Comparison of ENCODE assay signal across 8 cellular contexts in the genomic region with DNA sequence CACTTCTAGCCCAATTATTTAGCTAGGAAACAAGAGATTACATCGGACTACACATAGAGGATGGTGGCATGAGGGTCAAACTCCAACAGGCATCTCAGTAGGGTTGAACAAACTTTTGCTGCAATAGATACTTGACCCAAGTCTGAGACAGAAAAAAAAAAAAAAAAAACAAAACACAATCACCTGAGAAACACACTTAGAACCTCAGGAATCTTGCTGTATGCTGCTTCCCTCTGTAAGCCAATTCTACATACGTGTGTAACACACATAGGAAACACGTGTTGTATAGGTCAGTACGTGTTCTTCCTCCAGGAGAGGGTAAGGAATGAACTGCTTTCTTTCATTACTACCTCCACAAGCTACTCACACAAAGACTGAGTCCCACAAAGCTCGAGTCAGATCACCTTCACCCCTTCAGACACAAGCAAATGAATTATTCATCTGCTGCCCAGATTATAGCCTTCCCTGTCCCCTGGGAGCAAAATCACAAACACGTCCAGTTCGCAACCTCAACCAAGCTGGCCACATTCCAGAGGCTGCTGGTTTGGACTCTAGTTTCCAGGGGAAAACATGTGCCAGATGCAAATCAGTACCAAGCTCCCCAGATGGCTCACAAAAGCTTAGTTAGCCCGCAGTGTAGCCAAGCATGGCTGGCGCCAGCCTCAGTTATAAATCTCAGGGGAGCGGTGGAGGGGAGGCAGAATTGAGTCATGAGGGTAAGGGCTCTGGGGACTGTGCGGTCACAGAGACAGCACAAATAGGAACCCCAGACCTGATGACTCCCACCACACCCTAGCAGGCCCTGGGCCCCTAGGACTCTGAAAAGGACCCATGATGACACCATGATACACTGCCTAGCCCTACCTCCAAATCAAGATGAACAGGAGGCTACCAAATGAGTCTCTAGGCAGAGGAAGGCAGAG. TPM values are rescaled to one million over a fixed set of nuclear protein-coding genes. Genes with fewer than 3 reads are reported as not detected.
DNase-seq lines count a peak whose midpoint lies in the region; ATAC-seq and TF ChIP-seq lines count a peak whose summit lies in the region.

No MANE protein-coding gene starts in this region.

- intact Hi-C loops in activated B cell treated with CpG ODN at 0.5 μM for 24 hours (cut with micrococcal nuclease) = loop anchor here (1.0 to 5.0 kb wide), 14 partner anchors 15 to 517 kb away; a partner anchor contains a TSS
- intact Hi-C loops in right cardiac atrium (cut with DNase I) = loop anchor here in 3 of 4 donors (10.0 kb wide), 1 partner anchor 59 kb away; no protein-coding TSS in a partner anchor
- intact Hi-C loops in activated T-helper 1 cell treated with anti-CD3 and anti-CD28 coated beads, Interleukin-12 subunit alpha, Interleukin-12 subunit beta, Interleukin-2, Interleukin-4 antibody, amounts not matched to agents 30 ng/mL and 10 ng/mL and 1 ng/mL, durations not matched to agents 14 hours and 24 hours and 36 hours (cut with micrococcal nuclease) = no loop called here

- H3K36me3 Mint-ChIP-seq in activated B cell treated with CpG ODN at 0.5 μM for 24 hours (ENCODE audit: low read depth) = peaks cover 29% of the 10 kb centered on the region
- H3K36me3 Mint-ChIP-seq in activated T-helper 1 cell treated with anti-CD3 and anti-CD28 coated beads, Interleukin-12 subunit alpha, Interleukin-12 subunit beta, Interleukin-2, Interleukin-4 antibody, amounts not matched to agents 30 ng/mL and 10 ng/mL and 1 ng/mL, durations not matched to agents 14 hours and 24 hours and 36 hours (ENCODE audit: low read depth) = peaks cover 9% of the 10 kb centered on the region

- POLR2A ChIA-PET in activated B cell treated with CpG ODN at 0.5 μM for 24 hours (lab: Charles Lee) = interaction anchor here (0.5 to 8.5 kb wide), 21 partner anchors 8 to 496 kb away, joined by 3 to 125 read pairs (median 4); a partner anchor contains a TSS

- ATAC-seq in GM19468 (IDR thresholded peaks at IDR 0.05; ENCODE audit: extremely low read depth, unreplicated experiment) = peak; percentile 81
- peak; percentile 89 for ATAC-seq in HG03520 (IDR thresholded peaks at IDR 0.05; ENCODE audit: unreplicated experiment)
- peak; percentile 92 for ATAC-seq in activated B cell treated with CpG ODN at 0.5 μM for 24 hours (ENCODE audit: low read depth)
- peak; percentile 57 to 67 for ATAC-seq in right cardiac atrium
- no peak for ATAC-seq in foreskin keratinocyte

- H3K4me1 ChIP-seq in right cardiac atrium (ENCODE audit: control insufficient read depth, insufficient read depth, low read length) = peaks cover 32% of the 10 kb centered on the region
- peaks cover 22% of the 10 kb centered on the region for H3K4me1 ChIP-seq in foreskin keratinocyte

- peak; percentile 77 for DNase-seq in Daoy (ENCODE audit: low read depth)
- DNase-seq in activated B cell treated with CpG ODN at 0.5 μM for 24 hours = peak; percentile 84
- DNase-seq in right cardiac atrium = peak; percentile 83 to 89 (median 86)
- DNase-seq in skeletal muscle cell (ENCODE audit: low read depth) = peak; percentile 89
- DNase-seq in foreskin keratinocyte = no peak
- DNase-seq in activated T-helper 1 cell treated with anti-CD3 and anti-CD28 coated beads, Interleukin-12 subunit alpha, Interleukin-12 subunit beta, Interleukin-2, Interleukin-4 antibody, amounts not matched to agents 30 ng/mL and 10 ng/mL and 1 ng/mL, durations not matched to agents 14 hours and 24 hours and 36 hours (ENCODE audit: low spot score) = no peak

- H3K27ac ChIP-seq in right cardiac atrium (ENCODE audit: low read length) (peak overlapping the region; percentile 86), foreskin keratinocyte (no peak overlapping the region)

- H3K27me3 Mint-ChIP-seq in activated B cell treated with CpG ODN at 0.5 μM for 24 hours = no peaks in the 10 kb centered on the region
- no peaks in the 10 kb centered on the region for H3K27me3 Mint-ChIP-seq in activated T-helper 1 cell treated with anti-CD3 and anti-CD28 coated beads, Interleukin-12 subunit alpha, Interleukin-12 subunit beta, Interleukin-2, Interleukin-4 antibody, amounts not matched to agents 30 ng/mL and 10 ng/mL and 1 ng/mL, durations not matched to agents 14 hours and 24 hours and 36 hours (ENCODE audit: insufficient read depth)

- no peaks in the 10 kb centered on the region for H3K9me3 Mint-ChIP-seq in activated B cell treated with CpG ODN at 0.5 μM for 24 hours
- H3K9me3 Mint-ChIP-seq in activated T-helper 1 cell treated with anti-CD3 and anti-CD28 coated beads, Interleukin-12 subunit alpha, Interleukin-12 subunit beta, Interleukin-2, Interleukin-4 antibody, amounts not matched to agents 30 ng/mL and 10 ng/mL and 1 ng/mL, durations not matched to agents 14 hours and 24 hours and 36 hours = no peaks in the 10 kb centered on the region

- WGBS in right cardiac atrium = 30% methylated on average over 11 of the region's 11 CpGs

- TF ChIP-seq CTCF in activated B cell treated with CpG ODN at 0.5 μM for 24 hours (IDR thresholded peaks at IDR 0.05) (no peak), foreskin keratinocyte (conservative IDR thresholded peaks at IDR 0.05) (no peak)

- CTCF ChIA-PET in activated B cell treated with CpG ODN at 0.5 μM for 24 hours (lab: Charles Lee) = interaction anchor here (0.6 to 6.0 kb wide), 13 partner anchors 11 to 767 kb away, joined by 3 to 85 read pairs (median 4); a partner anchor contains a TSS

- no peak overlapping the region for H3K4me3 ChIP-seq in right cardiac atrium (ENCODE audit: low read length)
- no peak overlapping the region for H3K4me3 ChIP-seq in skeletal muscle cell (ENCODE audit: low read depth, low read length)

- H3K27me3 ChIP-seq in right cardiac atrium (ENCODE audit: control insufficient read depth, insufficient read depth) = no peaks in the 10 kb centered on the region
- H3K27me3 ChIP-seq in foreskin keratinocyte = no peaks in the 10 kb centered on the region

- no peaks in the 10 kb centered on the region for H3K9me3 ChIP-seq in right cardiac atrium (ENCODE audit: control insufficient read depth, low read length)

- H3K4me3 Mint-ChIP-seq in activated B cell treated with CpG ODN at 0.5 μM for 24 hours = peak overlapping the region; percentile 79
- no peak overlapping the region for H3K4me3 Mint-ChIP-seq in activated T-helper 1 cell treated with anti-CD3 and anti-CD28 coated beads, Interleukin-12 subunit alpha, Interleukin-12 subunit beta, Interleukin-2, Interleukin-4 antibody, amounts not matched to agents 30 ng/mL and 10 ng/mL and 1 ng/mL, durations not matched to agents 14 hours and 24 hours and 36 hours

- H3K4me1 Mint-ChIP-seq in activated B cell treated with CpG ODN at 0.5 μM for 24 hours = peaks cover 88% of the 10 kb centered on the region
- H3K4me1 Mint-ChIP-seq in activated T-helper 1 cell treated with anti-CD3 and anti-CD28 coated beads, Interleukin-12 subunit alpha, Interleukin-12 subunit beta, Interleukin-2, Interleukin-4 antibody, amounts not matched to agents 30 ng/mL and 10 ng/mL and 1 ng/mL, durations not matched to agents 14 hours and 24 hours and 36 hours (ENCODE audit: low read depth) = peaks cover 47% of the 10 kb centered on the region

- peak overlapping the region; percentile 95 for H3K27ac Mint-ChIP-seq in activated B cell treated with CpG ODN at 0.5 μM for 24 hours
- H3K27ac Mint-ChIP-seq in activated T-helper 1 cell treated with anti-CD3 and anti-CD28 coated beads, Interleukin-12 subunit alpha, Interleukin-12 subunit beta, Interleukin-2, Interleukin-4 antibody, amounts not matched to agents 30 ng/mL and 10 ng/mL and 1 ng/mL, durations not matched to agents 14 hours and 24 hours and 36 hours = no peak overlapping the region

RNA-seq across cellular contexts. Expression of a gene that starts 15.1 kb away (rescaled TPM):
- total RNA-seq in Daoy (2014; rRNA removed; shearing (Covaris generic)) = 155 and 187 TPM in 2 replicates
- total RNA-seq in activated B cell treated with CpG ODN at 0.5 μM for 24 hours (207 and 210 TPM in 2 replicates), right cardiac atrium (1,000 to 10,000 TPM; 1,345 to 1,678 (median 1,522) TPM), foreskin keratinocyte (381 and 401 TPM in 2 replicates)
- polyA plus RNA-seq in right cardiac atrium (897 TPM), foreskin keratinocyte (330 and 333 TPM in 2 replicates)
- 117 and 122 TPM in 2 replicates for total RNA-seq in activated T-helper 1 cell treated with anti-CD3 and anti-CD28 coated beads, Interleukin-12 subunit alpha, Interleukin-12 subunit beta, Interleukin-2, Interleukin-4 antibody, amounts not matched to agents 30 ng/mL and 10 ng/mL and 1 ng/mL, durations not matched to agents 14 hours and 24 hours and 36 hours

Comparison
In these comparisons a context has a peak if more than half of its experiments do, and no peak if none do; other contexts are left out.
1. DNase-seq: peak in Daoy (single experiment), activated B cell treated with CpG ODN at 0.5 μM for 24 hours (single experiment), right cardiac atrium (3 of 3) and skeletal muscle cell (single experiment); none in foreskin keratinocyte (0 of 2) and activated T-helper 1 cell treated with anti-CD3 and anti-CD28 coated beads, Interleukin-12 subunit alpha, Interleukin-12 subunit beta, Interleukin-2, Interleukin-4 antibody, amounts not matched to agents 30 ng/mL and 10 ng/mL and 1 ng/mL, durations not matched to agents 14 hours and 24 hours and 36 hours (single experiment).